In genomic region chr16:19186403-19186802, GRCh38 we compare ENCODE assay signal across 24 cellular contexts. TPM values are rescaled to one million over a fixed set of nuclear protein-coding genes. Genes with fewer than 3 reads are reported as not detected.
"Had no signal": no experiment of that assay in that cellular context is flagged by ENCODE, and none has a peak within 500 bp of the region (broad histone marks: within the 10 kb centered on the region; RNA-seq: fewer than 3 reads in every experiment).

No MANE protein-coding gene starts in this region.

- H3K4me3 Mint-ChIP-seq: naive thymus-derived CD8-positive, alpha-beta T cell; neural crest cell; stimulated activated memory B cell treated with anti-CD40 and anti-IgM and Interleukin-4, amounts not matched to agents 10 μg/mL and 1 μg/mL and 100 μg/mL, for 72 hours; stimulated activated naive CD8-positive, alpha-beta T cell treated with anti-CD3 and anti-CD28 coated beads, Interleukin-15, Interleukin-2, amounts not matched to agents 100 ng/mL and 50 ng/mL, for 24 hours had no signal

- H3K4me1 ChIP-seq: uterus had no signal

- H3K36me3 ChIP-seq: spleen, tibial artery, uterus had no signal

- H3K27ac Mint-ChIP-seq: progenitor cell of endocrine pancreas; stimulated activated memory B cell treated with anti-CD40 and anti-IgM and Interleukin-4, amounts not matched to agents 10 μg/mL and 1 μg/mL and 100 μg/mL, for 72 hours; stimulated activated naive CD8-positive, alpha-beta T cell treated with anti-CD3 and anti-CD28 coated beads, Interleukin-15, Interleukin-2, amounts not matched to agents 100 ng/mL and 50 ng/mL, for 24 hours had no signal

- H3K27ac ChIP-seq: dorsolateral prefrontal cortex, spleen, tibial artery, uterus had no signal

- H3K9me3 ChIP-seq: mucosa of descending colon, tibial artery, upper lobe of left lung, uterus had no signal

- H3K27me3 Mint-ChIP-seq: progenitor cell of endocrine pancreas; stimulated activated memory B cell treated with anti-CD40 and anti-IgM and Interleukin-4, amounts not matched to agents 10 μg/mL and 1 μg/mL and 100 μg/mL, for 72 hours had no signal

- H3K4me1 Mint-ChIP-seq: neural crest cell had no signal

- H3K4me3 ChIP-seq: dorsolateral prefrontal cortex, mucosa of descending colon, spleen, tibial artery, upper lobe of left lung, uterus had no signal

- H3K27me3 ChIP-seq: dorsolateral prefrontal cortex, spleen, tibial artery, upper lobe of left lung, uterus had no signal

- H3K36me3 Mint-ChIP-seq: naive thymus-derived CD8-positive, alpha-beta T cell had no signal

- DNase-seq: cortex of kidney; dorsolateral prefrontal cortex; effector CD8-positive, alpha-beta T cell; foreskin melanocyte; head of caudate nucleus; hippocampal formation; kidney glomerular epithelial cell; mammary epithelial cell; mucosa of descending colon; naive thymus-derived CD8-positive, alpha-beta T cell; right cardiac atrium; spleen; stimulated activated CD4-positive, alpha-beta T cell treated with anti-CD3 and anti-CD28 coated beads, Interleukin-15, amount 100 ng/mL, for 24 hours; stimulated activated CD4-positive, alpha-beta T cell treated with anti-CD3 and anti-CD28 coated beads, Interleukin-1b, Interleukin-23, amount 100 ng/mL, for 48 hours; stimulated activated CD4-positive, alpha-beta T cell treated with anti-CD3 and anti-CD28 coated beads, Interleukin-4, amount 100 ng/mL, for 24 hours; tibial artery; upper lobe of left lung; uterus had no signal

- ATAC-seq: left lobe of liver; mucosa of descending colon; naive thymus-derived CD8-positive, alpha-beta T cell; right cardiac atrium; stimulated activated memory B cell treated with anti-CD40 and anti-IgM and Interleukin-4, amounts not matched to agents 10 μg/mL and 1 μg/mL and 100 μg/mL, for 72 hours had no signal

RNA-seq across cellular contexts. Expression of gene SYT17, which starts 18.4 kb away (rescaled TPM):
- total RNA-seq: osteocyte had no signal
- polyA plus RNA-seq: naive thymus-derived CD8-positive, alpha-beta T cell had no signal
